ENCODE assay signal across 22 cellular contexts in genomic region chr2:114192362-114192761, GRCh38.
DNase-seq lines count a peak whose midpoint lies in the region; ATAC-seq, FAIRE-seq and TF ChIP-seq lines count a peak whose summit lies in the region.
"Had no signal": no experiment of that assay in that cellular context is flagged by ENCODE, and none has a peak within 500 bp of the region (broad histone marks: within the 10 kb centered on the region; RNA-seq: fewer than 3 reads in every experiment).

No MANE protein-coding gene starts in this region.

- H3K4me3 Mint-ChIP-seq in mesothelial cell of epicardium, result no peak overlapping the region
- H3K4me3 Mint-ChIP-seq: activated CD4-positive, alpha-beta T cell treated with anti-CD3 and anti-CD28 coated beads, Interleukin-2, amount 10 ng/mL, durations not matched to agents 24 days and 14 days; nephron progenitor cell had no signal

- ATAC-seq in foreskin keratinocyte, result peak; percentile 16
- no peak for ATAC-seq in GM19395 (IDR thresholded peaks at IDR 0.05; ENCODE audit: unreplicated experiment)

- no peaks in the 10 kb centered on the region for H3K9me3 Mint-ChIP-seq in mesothelial cell of epicardium
- H3K9me3 Mint-ChIP-seq: activated CD4-positive, alpha-beta T cell treated with anti-CD3 and anti-CD28 coated beads, Interleukin-2, amount 10 ng/mL, durations not matched to agents 24 days and 14 days; nephron progenitor cell had no signal

- H3K27ac ChIP-seq in foreskin keratinocyte, result no peak overlapping the region
- H3K27ac ChIP-seq: Peyer's patch, uterus had no signal

- TF ChIP-seq POLR2A in H54 (IDR thresholded peaks at IDR 0.05; ENCODE audit: low read depth, low read length), result no peak

- no peak overlapping the region for H3K27ac Mint-ChIP-seq in mesothelial cell of epicardium
- H3K27ac Mint-ChIP-seq: activated CD4-positive, alpha-beta T cell treated with anti-CD3 and anti-CD28 coated beads, Interleukin-2, amount 10 ng/mL, durations not matched to agents 24 days and 14 days; nephron progenitor cell; progenitor cell of endocrine pancreas had no signal

- no peaks in the 10 kb centered on the region for H3K27me3 ChIP-seq in foreskin keratinocyte
- H3K27me3 ChIP-seq: Peyer's patch, uterus had no signal

- no peak for FAIRE-seq in H54 (lab: Jason Lieb, UNC)
- FAIRE-seq in RCC 7860 (lab: Jason Lieb, UNC), result peak; percentile 5
- FAIRE-seq: kidney had no signal

- H3K4me1 Mint-ChIP-seq in mesothelial cell of epicardium, result no peaks in the 10 kb centered on the region
- H3K4me1 Mint-ChIP-seq: activated CD4-positive, alpha-beta T cell treated with anti-CD3 and anti-CD28 coated beads, Interleukin-2, amount 10 ng/mL, durations not matched to agents 24 days and 14 days; nephron progenitor cell had no signal

- DNase-seq in AG08396 (ENCODE audit: low spot score), result peak; percentile 12
- peak; percentile 4 for DNase-seq in H54 (ENCODE audit: insufficient read length, low spot score)
- DNase-seq in RCC 7860 (ENCODE audit: low spot score), result peak; percentile 55
- DNase-seq in foreskin keratinocyte, result peak in 1 of 2 donors; percentile 9
- DNase-seq in mesothelial cell of epicardium (ENCODE audit: low spot score in 2 of 2, unreplicated experiment in 2 of 2), result no peak
- no peak for DNase-seq in GM20000 (ENCODE audit: low spot score)
- no peak for DNase-seq in NCI-H526 (lab: John Stamatoyannopoulos, UW)
- DNase-seq: activated CD4-positive, alpha-beta T cell treated with anti-CD3 and anti-CD28 coated beads, Interleukin-2, amount 10 ng/mL, durations not matched to agents 24 days and 14 days; activated gamma-delta T cell; anterior cingulate cortex; effector memory CD4-positive, alpha-beta T cell; hippocampal formation; kidney; NCI-H1048; NCI-H2081 treated with DMSO at 0.1 percent for 48 hours; NCI-H748 treated with DMSO at 0.1 percent for 48 hours; nephron progenitor cell; Peyer's patch; stimulated activated CD4-positive, alpha-beta T cell treated with anti-CD3 and anti-CD28 coated beads, Interleukin-4, amount 100 ng/mL, for 4 hours; uterus had no signal

- H3K4me1 ChIP-seq in foreskin keratinocyte, result no peaks in the 10 kb centered on the region
- H3K4me1 ChIP-seq: Peyer's patch, uterus had no signal

- no peaks in the 10 kb centered on the region for H3K36me3 Mint-ChIP-seq in mesothelial cell of epicardium

- peaks cover 2% of the 10 kb centered on the region for H3K27me3 Mint-ChIP-seq in mesothelial cell of epicardium (ENCODE audit: low read depth)
- H3K27me3 Mint-ChIP-seq: activated CD4-positive, alpha-beta T cell treated with anti-CD3 and anti-CD28 coated beads, Interleukin-2, amount 10 ng/mL, durations not matched to agents 24 days and 14 days; progenitor cell of endocrine pancreas had no signal

- TF ChIP-seq CTCF in foreskin keratinocyte (conservative IDR thresholded peaks at IDR 0.05) (no peak), mesothelial cell of epicardium (IDR thresholded peaks at IDR 0.05; ENCODE audit: unreplicated experiment) (no peak), GM20000 (IDR thresholded peaks at IDR 0.05; ENCODE audit: extremely low read depth, missing control alignments) (no peak)

Comparison
In these comparisons a context has a peak if more than half of its experiments do, and no peak if none do; other contexts are left out.
1. DNase-seq: peak in AG08396 (single experiment), H54 (single experiment) and RCC 7860 (single experiment); none in mesothelial cell of epicardium (0 of 2), GM20000 (single experiment) and NCI-H526 (0 of 2).